13 cellular contexts compared by ENCODE assay signal in the genomic region with DNA sequence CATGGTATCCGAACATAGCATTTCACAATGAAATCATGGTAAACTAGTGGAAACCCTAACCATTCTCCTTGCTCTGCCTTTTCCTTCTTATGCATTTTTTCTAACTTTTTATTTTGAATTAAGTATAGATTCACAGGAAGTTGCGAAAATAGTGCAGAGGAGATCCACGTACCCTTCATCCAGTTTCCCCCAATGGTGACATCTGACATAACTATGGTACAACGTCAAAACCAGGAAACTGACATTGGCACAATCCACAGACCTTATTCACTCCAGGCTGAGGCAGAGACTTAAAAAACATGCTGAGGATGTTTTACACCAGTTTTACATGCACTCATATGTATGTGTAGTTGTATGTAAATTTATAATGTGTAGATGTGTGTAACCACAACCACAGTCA.
"Had no signal": no experiment of that assay in that cellular context is flagged by ENCODE, and none has a peak within 500 bp of the region (broad histone marks: within the 10 kb centered on the region; RNA-seq: fewer than 3 reads in every experiment).

No MANE protein-coding gene starts in this region.

- H3K4me3 Mint-ChIP-seq: WTC11 had no signal

- DNase-seq: activated CD4-positive, alpha-beta T cell treated with anti-CD3 and anti-CD28 coated beads, Interleukin-2, amount 50 U/mL, for 4 hours; activated T-cell treated with anti-CD3 and anti-CD28 coated beads, Interleukin-2, amount 50 U/mL, for 48 hours; adrenal gland; central memory CD4-positive, alpha-beta T cell; cortex of kidney; effector memory CD4-positive, alpha-beta T cell; kidney glomerular epithelial cell; retina; stimulated activated CD4-positive, alpha-beta T cell treated with anti-CD3 and anti-CD28 coated beads, Interleukin-15, amount 100 ng/mL, for 24 hours; stimulated activated CD4-positive, alpha-beta T cell treated with anti-CD3 and anti-CD28 coated beads, Interleukin-4, amount 100 ng/mL, for 4 hours; stomach had no signal

- H3K27ac Mint-ChIP-seq: WTC11 had no signal

- H3K36me3 ChIP-seq: adrenal gland, stomach had no signal

- H3K4me3 ChIP-seq: adrenal gland, hepatocyte, stomach had no signal

- H3K27ac ChIP-seq: hepatocyte had no signal

- H3K27me3 ChIP-seq: adrenal gland, hepatocyte, stomach had no signal

- ATAC-seq: WTC11 had no signal

- H3K9me3 ChIP-seq: adrenal gland, stomach had no signal
